2 cellular contexts compared by ENCODE assay signal in the genomic region with DNA sequence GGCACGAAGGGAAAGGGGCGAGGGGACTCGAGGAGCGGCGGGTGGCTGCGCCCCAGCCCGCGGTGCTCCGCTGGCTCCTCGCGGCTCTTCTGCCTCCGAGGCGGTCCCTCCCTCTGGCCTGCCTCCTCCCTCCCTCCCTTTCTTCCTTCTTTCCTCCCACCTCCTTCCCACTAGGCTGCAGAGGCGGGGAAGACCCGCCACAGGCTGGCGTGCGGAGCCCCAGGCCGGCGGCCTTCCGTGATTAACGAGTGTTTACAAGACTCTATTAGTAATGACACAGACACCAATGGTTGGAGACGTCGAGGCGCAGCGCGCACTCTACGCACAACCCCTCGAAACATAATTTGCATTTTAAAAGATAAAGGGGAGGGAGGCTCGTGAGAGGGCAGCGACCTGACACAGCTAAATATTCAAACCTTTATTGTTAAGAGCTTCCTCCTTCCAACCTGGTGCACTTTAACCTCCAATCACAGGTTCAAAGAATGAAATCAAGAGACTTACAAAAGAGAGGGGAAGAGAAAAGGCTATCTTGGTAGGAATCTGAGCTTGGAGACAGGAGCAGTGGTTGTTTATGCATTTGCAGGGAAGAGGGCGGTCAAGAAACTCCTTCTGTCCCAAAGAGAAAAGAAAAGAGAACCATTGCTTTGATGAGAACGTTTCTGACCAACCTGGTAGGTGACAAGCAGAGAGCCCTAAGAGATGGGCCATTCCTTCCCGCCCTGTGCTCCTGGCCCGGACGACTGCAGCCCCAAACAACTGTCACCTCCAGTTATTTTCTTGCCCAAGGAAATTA.
TF ChIP-seq lines count a peak whose summit lies in the region.

Gene CDX2, minus strand, starts transcription at position 243 of the 793 bp plus-strand sequence. CDS start 309 bp downstream, outside the sequence.

TF ChIP-seq in IMR-90, 13 proteins besides CTCF, POLR2A, EP300 and RAD21 (continued from another document):
- TF ChIP-seq CHD1 (IDR thresholded peaks at IDR 0.05; ENCODE audit: low read depth, low read length): no peak
- no peak for TF ChIP-seq RFX5 (IDR thresholded peaks at IDR 0.05; ENCODE audit: low read depth, low read length)
- TF ChIP-seq, protein P1, sequence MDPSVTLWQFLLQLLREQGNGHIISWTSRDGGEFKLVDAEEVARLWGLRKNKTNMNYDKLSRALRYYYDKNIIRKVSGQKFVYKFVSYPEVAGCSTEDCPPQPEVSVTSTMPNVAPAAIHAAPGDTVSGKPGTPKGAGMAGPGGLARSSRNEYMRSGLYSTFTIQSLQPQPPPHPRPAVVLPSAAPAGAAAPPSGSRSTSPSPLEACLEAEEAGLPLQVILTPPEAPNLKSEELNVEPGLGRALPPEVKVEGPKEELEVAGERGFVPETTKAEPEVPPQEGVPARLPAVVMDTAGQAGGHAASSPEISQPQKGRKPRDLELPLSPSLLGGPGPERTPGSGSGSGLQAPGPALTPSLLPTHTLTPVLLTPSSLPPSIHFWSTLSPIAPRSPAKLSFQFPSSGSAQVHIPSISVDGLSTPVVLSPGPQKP (IDR thresholded peaks at IDR 0.05; ENCODE audit: borderline replicate concordance, low read depth, low read length): no peak
- no peak for TF ChIP-seq CEBPB (IDR thresholded peaks at IDR 0.05; ENCODE audit: low read depth, low read length)
- TF ChIP-seq BHLHE40 (IDR thresholded peaks at IDR 0.05; ENCODE audit: low read depth, low read length): no peak
- TF ChIP-seq FOS (IDR thresholded peaks at IDR 0.05; ENCODE audit: low read depth, low read length): no peak
- TF ChIP-seq, protein P2, sequence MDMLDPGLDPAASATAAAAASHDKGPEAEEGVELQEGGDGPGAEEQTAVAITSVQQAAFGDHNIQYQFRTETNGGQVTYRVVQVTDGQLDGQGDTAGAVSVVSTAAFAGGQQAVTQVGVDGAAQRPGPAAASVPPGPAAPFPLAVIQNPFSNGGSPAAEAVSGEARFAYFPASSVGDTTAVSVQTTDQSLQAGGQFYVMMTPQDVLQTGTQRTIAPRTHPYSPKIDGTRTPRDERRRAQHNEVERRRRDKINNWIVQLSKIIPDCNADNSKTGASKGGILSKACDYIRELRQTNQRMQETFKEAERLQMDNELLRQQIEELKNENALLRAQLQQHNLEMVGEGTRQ (IDR thresholded peaks at IDR 0.05; ENCODE audit: low read depth, low read length): no peak
- no peak for TF ChIP-seq SMC3 (IDR thresholded peaks at IDR 0.05; ENCODE audit: low read depth, low read length)

TF ChIP-seq in neural cell, 6 proteins besides CTCF, POLR2A, EP300 and RAD21:
- TF ChIP-seq REST (IDR thresholded peaks at IDR 0.05; ENCODE audit: borderline replicate concordance): no peak
- no peak for TF ChIP-seq SMC3 (conservative IDR thresholded peaks at IDR 0.05; ENCODE audit: poor library complexity)
- TF ChIP-seq EZH2 (IDR thresholded peaks at IDR 0.05; ENCODE audit: borderline replicate concordance, insufficient read depth, low read length, poor library complexity, severe bottlenecking): peak; percentile 14
- TF ChIP-seq TAF1 (IDR thresholded peaks at IDR 0.05; ENCODE audit: low read depth): no peak
- no peak for TF ChIP-seq POLR2AphosphoS5 (IDR thresholded peaks at IDR 0.05)
- no peak for TF ChIP-seq MXI1 (conservative IDR thresholded peaks at IDR 0.05; ENCODE audit: poor library complexity, severe bottlenecking)
